Comparison of ENCODE assay signal across 17 cellular contexts in genomic region chr4:13984996-13985780, GRCh38.
A peak's percentile ranks its signal among the peaks of the same experiment; 100 is the strongest.
DNase-seq lines count a peak whose midpoint lies in the region; ATAC-seq, FAIRE-seq and TF ChIP-seq lines count a peak whose summit lies in the region.
"Had no signal": no experiment of that assay in that cellular context is flagged by ENCODE, and none has a peak within 500 bp of the region (broad histone marks: within the 10 kb centered on the region; RNA-seq: fewer than 3 reads in every experiment).

No MANE protein-coding gene starts in this region.

- H3F3A ChIP-seq in Loucy (ENCODE audit: low read depth) (peaks cover 6% of the 10 kb centered on the region), MM.1S (ENCODE audit: insufficient read depth, low read length) (no peaks in the 10 kb centered on the region)

- H3K36me3 ChIP-seq in Loucy (ENCODE audit: insufficient read depth, low read length) (no peaks in the 10 kb centered on the region), MM.1S (replicated peaks; ENCODE audit: insufficient read depth, low read length) (no peaks in the 10 kb centered on the region)
- H3K36me3 ChIP-seq: SJSA1 had no signal

- H3K79me2 ChIP-seq in Loucy (ENCODE audit: insufficient read depth, low read length) (no peaks in the 10 kb centered on the region), MM.1S (ENCODE audit: low read length) (no peaks in the 10 kb centered on the region)

- H3K4me2 ChIP-seq in Loucy (ENCODE audit: low read depth, low read length, poor library complexity, severe bottlenecking), result peak overlapping the region; percentile 52
- no peak overlapping the region for H3K4me2 ChIP-seq in MM.1S (ENCODE audit: low read depth, low read length)

- H3K9ac ChIP-seq in Loucy (ENCODE audit: low read depth, low read length, poor library complexity, severe bottlenecking) (peak overlapping the region; percentile 49), MM.1S (ENCODE audit: low read length) (no peak overlapping the region)

- peaks cover 0 to 1% (median under 1%) of the 10 kb centered on the region in 5 experiments for H3K9me3 Mint-ChIP-seq in brain

- no peak overlapping the region for H3K4me3 Mint-ChIP-seq in brain
- H3K4me3 Mint-ChIP-seq: B cell had no signal

- peak; percentile 62 for DNase-seq in AG10803 (ENCODE audit: low read depth)
- DNase-seq in kidney tubule cell (ENCODE audit: low spot score), result peak; percentile 81
- no peak for DNase-seq in MM.1S
- DNase-seq in GM20000 (ENCODE audit: low spot score), result no peak
- DNase-seq in GM12892 (ENCODE audit: insufficient read length), result no peak
- DNase-seq: amniotic stem cell; DMS79 treated with DMSO at 0.1 percent for 48 hours; NCI-H1417 treated with DMSO at 0.1 percent for 48 hours; NCI-H524; occipital lobe; stimulated activated naive CD4-positive, alpha-beta T cell had no signal

- H3K36me3 Mint-ChIP-seq in brain, result no peaks in the 10 kb centered on the region

- H3K27ac Mint-ChIP-seq in brain, result peak overlapping the region in 4 of 5 experiments; percentile 40 to 67 (median 49)
- H3K27ac Mint-ChIP-seq: B cell had no signal

- no peak for TF ChIP-seq POLR2A in GM12892 (IDR thresholded peaks at IDR 0.05; ENCODE audit: low read depth, low read length)

- no peak overlapping the region for H3K4me3 ChIP-seq in AG10803 (ENCODE audit: low read length)
- H3K4me3 ChIP-seq in Loucy (ENCODE audit: low read length, poor library complexity, severe bottlenecking), result peak overlapping the region; percentile 16
- H3K4me3 ChIP-seq in MM.1S (ENCODE audit: low read length), result no peak overlapping the region
- H3K4me3 ChIP-seq: SJSA1 had no signal

- H2AFZ ChIP-seq in Loucy (ENCODE audit: low read length) (peak overlapping the region; percentile 59), MM.1S (ENCODE audit: low read length) (no peak overlapping the region)

- H3K4me1 Mint-ChIP-seq in brain, result peaks cover 31% of the 10 kb centered on the region

- peaks cover 55% of the 10 kb centered on the region for H3K4me1 ChIP-seq in Loucy (ENCODE audit: insufficient read depth, low read length, poor library complexity, severe bottlenecking)
- H3K4me1 ChIP-seq in MM.1S (ENCODE audit: low read length), result peaks cover 26% of the 10 kb centered on the region
- H3K4me1 ChIP-seq: SJSA1 had no signal

- H3K9me3 ChIP-seq in Loucy (ENCODE audit: insufficient read depth, low read depth, low read length) (no peaks in the 10 kb centered on the region), MM.1S (replicated peaks; ENCODE audit: insufficient read depth, low read length) (no peaks in the 10 kb centered on the region)
- H3K9me3 ChIP-seq: SJSA1 had no signal

- H4K20me1 ChIP-seq in Loucy (ENCODE audit: insufficient read depth, low read length, poor library complexity, severe bottlenecking), result no peaks in the 10 kb centered on the region
- no peaks in the 10 kb centered on the region for H4K20me1 ChIP-seq in MM.1S (ENCODE audit: insufficient read depth, low read length)

- no peak overlapping the region for H3K27ac ChIP-seq in MM.1S (ENCODE audit: low read length)
- H3K27ac ChIP-seq: SJSA1 had no signal

- no peak for ATAC-seq in HG03432 (IDR thresholded peaks at IDR 0.05; ENCODE audit: unreplicated experiment)

- FAIRE-seq in GM12892 (lab: Jason Lieb, UNC), result no peak
- FAIRE-seq: H54 had no signal

- H3K27me3 Mint-ChIP-seq in brain, result peaks cover 11% of the 10 kb centered on the region

- TF ChIP-seq CTCF in AG10803 (conservative IDR thresholded peaks at IDR 0.05; ENCODE audit: low read length) (no peak), Loucy (conservative IDR thresholded peaks at IDR 0.05; ENCODE audit: low read length) (no peak), brain (conservative IDR thresholded peaks at IDR 0.05) (no peak), MM.1S (IDR thresholded peaks at IDR 0.05; ENCODE audit: low read length) (no peak), GM20000 (IDR thresholded peaks at IDR 0.05; ENCODE audit: extremely low read depth, missing control alignments) (no peak)

- H3K27me3 ChIP-seq in Loucy (ENCODE audit: insufficient read depth, low read length, poor library complexity, severe bottlenecking), result no peaks in the 10 kb centered on the region
- H3K27me3 ChIP-seq in MM.1S (replicated peaks; ENCODE audit: insufficient read depth, low read length), result no peaks in the 10 kb centered on the region
- H3K27me3 ChIP-seq: SJSA1 had no signal

- H3K9me2 ChIP-seq in Loucy (replicated peaks; ENCODE audit: low read depth, low read length), result no peaks in the 10 kb centered on the region
- H3K9me2 ChIP-seq in MM.1S (replicated peaks; ENCODE audit: insufficient read depth, low read length), result no peaks in the 10 kb centered on the region

Comparison
In these comparisons a context has a peak if more than half of its experiments do, and no peak if none do; other contexts are left out.
1. DNase-seq: peak in AG10803 (single experiment) and kidney tubule cell (single experiment); none in MM.1S (single experiment), GM20000 (single experiment) and GM12892 (single experiment).